ENCODE assay signal across 8 cellular contexts in genomic region chr3:127823590-127823857, GRCh38. TPM values are rescaled to one million over a fixed set of nuclear protein-coding genes. Genes with fewer than 3 reads are reported as not detected.
DNase-seq lines count a peak whose midpoint lies in the region; ATAC-seq and TF ChIP-seq lines count a peak whose summit lies in the region.

No MANE protein-coding gene starts in this region.

- intact Hi-C loops in heart right ventricle (cut with DNase I) (loop anchor here in 9 of 10 donors (2.0 to 10.0 kb wide), 10 partner anchors 36 to 229 kb away; partner anchors contain the start of genes MCM2 (in 1 of the 9) and TPRA1 (in 1 of the 9)), left cardiac atrium (cut with DNase I) (loop anchor here in 1 of 2 donors (10.0 kb wide), 1 partner anchor 129 kb away; no protein-coding TSS in a partner anchor), vagina (cut with DNase I) (loop anchor here (5.0 to 10.0 kb wide), 4 partner anchors 79 to 249 kb away; no protein-coding TSS in a partner anchor)

- no peak for DNase-seq in heart right ventricle
- no peak for DNase-seq in left cardiac atrium
- no peak for DNase-seq in brain microvascular endothelial cell
- DNase-seq in vagina (ENCODE audit: extremely low spot score in 2 of 2): no peak
- DNase-seq in SW 1271 (lab: John Stamatoyannopoulos, UW): no peak
- DNase-seq in NCI-H187 treated with DMSO at 0.1 percent for 48 hours (lab: John Stamatoyannopoulos, UW): no peak
- no peak for DNase-seq in A172 (ENCODE audit: low spot score)

- H3K27me3 ChIP-seq in heart right ventricle (no peaks in the 10 kb centered on the region), brain microvascular endothelial cell (replicated peaks) (no peaks in the 10 kb centered on the region), muscle layer of colon (ENCODE audit: control insufficient read depth in 1 of 2, insufficient read depth in 2 of 2, low read length in 2 of 2) (no peaks in the 10 kb centered on the region), vagina (no peaks in the 10 kb centered on the region)

- ATAC-seq in heart right ventricle (peak in 2 of 8 donors; percentile 4 to 35), left cardiac atrium (no peak)

- no peak overlapping the region for H3K9ac ChIP-seq in muscle layer of colon (ENCODE audit: low read length)

- TF ChIP-seq POLR2A in vagina (IDR thresholded peaks at IDR 0.05): no peak

- H3K27ac ChIP-seq in heart right ventricle (peak overlapping the region in 8 of 10 donors; percentile 39 to 98 (median 95)), brain microvascular endothelial cell (no peak overlapping the region), muscle layer of colon (ENCODE audit: low read depth, low read length) (peak overlapping the region; percentile 41), vagina (peak overlapping the region; percentile 48)

- 67 to 75% methylated on average over 3 of the region's 3 CpGs for WGBS in heart right ventricle, 2 donors

- H3K4me1 ChIP-seq in heart right ventricle: peaks cover 5 to 43% (median 25%) of the 10 kb centered on the region in 9 donors
- peaks cover 37% of the 10 kb centered on the region for H3K4me1 ChIP-seq in muscle layer of colon (ENCODE audit: insufficient read depth, low read length)
- H3K4me1 ChIP-seq in vagina: peaks cover 42% of the 10 kb centered on the region

- H3K9me3 ChIP-seq in heart right ventricle (peaks cover 0 to 18% (median 6%) of the 10 kb centered on the region in 11 donors), muscle layer of colon (ENCODE audit: low read length) (no peaks in the 10 kb centered on the region), vagina (peaks cover 4% of the 10 kb centered on the region)

- in situ Hi-C loops in brain microvascular endothelial cell (cut with HindIII; ENCODE audit: low pct_ligation_motif_present, low sequenced_read_pairs): no loop called here

- H3K36me3 ChIP-seq in heart right ventricle (peaks cover 0 to 19% (median 4%) of the 10 kb centered on the region in 9 donors), brain microvascular endothelial cell (replicated peaks) (peaks cover 2% of the 10 kb centered on the region), muscle layer of colon (ENCODE audit: insufficient read depth, low read length) (peaks cover 5% of the 10 kb centered on the region), vagina (no peaks in the 10 kb centered on the region)

- no peak for TF ChIP-seq CTCF in heart right ventricle (IDR thresholded peaks at IDR 0.05)
- no peak for TF ChIP-seq CTCF in brain microvascular endothelial cell (IDR thresholded peaks at IDR 0.05; ENCODE audit: low read depth, low read length, missing control alignments)
- TF ChIP-seq CTCF in vagina (IDR thresholded peaks at IDR 0.05): no peak

- peak overlapping the region in 9 of 10 donors; percentile 66 to 92 (median 86) for H3K4me3 ChIP-seq in heart right ventricle
- peak overlapping the region; percentile 76 for H3K4me3 ChIP-seq in brain microvascular endothelial cell (ENCODE audit: low read depth, low read length)
- peak overlapping the region; percentile 39 to 61 for H3K4me3 ChIP-seq in muscle layer of colon (ENCODE audit: low read depth in 1 of 2, low read length in 2 of 2)
- H3K4me3 ChIP-seq in vagina: peak overlapping the region; percentile 81 to 89

RNA-seq across cellular contexts. Expression of gene MGLL, which starts 1.2 kb away (rescaled TPM):
- 100 to 1,000 TPM in 1 of 10 donors, 10 to 100 TPM in 9; 52.0 to 103 (median 69.7) TPM for total RNA-seq in heart right ventricle
- 10 to 100 TPM; 35.7 to 61.5 TPM for polyA plus RNA-seq in heart right ventricle
- total RNA-seq in left cardiac atrium: 100 to 1,000 TPM in 1 of 2 donors, 10 to 100 TPM in 1; 95.4 to 122 TPM
- total RNA-seq in vagina: 35.6 TPM
- total RNA-seq in A172 (2014; rRNA removed; shearing (Covaris generic)): 31.2 and 31.4 TPM in 2 replicates
